ENCODE assay signal across 14 cellular contexts in genomic region chr1:30995990-30996612, GRCh38.
"Had no signal": no experiment of that assay in that cellular context is flagged by ENCODE, and none has a peak within 500 bp of the region (broad histone marks: within the 10 kb centered on the region; RNA-seq: fewer than 3 reads in every experiment).

No MANE protein-coding gene starts in this region.

- H3K36me3 ChIP-seq: ovary had no signal

- H3K9me3 Mint-ChIP-seq: activated CD4-positive, alpha-beta T cell treated with anti-CD3 and anti-CD28 coated beads, Interleukin-2, amount 10 ng/mL, durations not matched to agents 7 days and 5 days; activated naive CD8-positive, alpha-beta T cell treated with anti-CD3 and anti-CD28 coated beads for 36 hours; memory B cell; T-helper 1 cell treated with Interleukin-12 subunit alpha and Interleukin-12 subunit beta and Interleukin-4 antibody, amounts not matched to agents 30 μg/mL and 1 μg/mL, for 36 hours; type B pancreatic cell had no signal

- H3K27me3 ChIP-seq: brain microvascular endothelial cell, esophagus squamous epithelium, ovary had no signal

- H3K4me3 ChIP-seq: esophagus squamous epithelium, ovary had no signal

- H3K27ac ChIP-seq: brain microvascular endothelial cell, esophagus squamous epithelium, ovary had no signal

- H3K27ac Mint-ChIP-seq: activated CD4-positive, alpha-beta T cell treated with anti-CD3 and anti-CD28 coated beads, Interleukin-2, amount 10 ng/mL, durations not matched to agents 7 days and 5 days; activated naive CD8-positive, alpha-beta T cell treated with anti-CD3 and anti-CD28 coated beads for 36 hours; T-helper 1 cell treated with Interleukin-12 subunit alpha and Interleukin-12 subunit beta and Interleukin-4 antibody, amounts not matched to agents 30 μg/mL and 1 μg/mL, for 36 hours had no signal

- DNase-seq: activated CD4-positive, alpha-beta T cell treated with anti-CD3 and anti-CD28 coated beads, Interleukin-2, amount 10 ng/mL, durations not matched to agents 7 days and 5 days; activated CD4-positive, CD25-positive, alpha-beta regulatory T cell; activated CD8-positive, alpha-beta memory T cell treated with anti-CD3 and anti-CD28 coated beads for 24 hours; activated naive CD8-positive, alpha-beta T cell treated with anti-CD3 and anti-CD28 coated beads for 36 hours; brain microvascular endothelial cell; esophagus squamous epithelium; foreskin fibroblast; head of caudate nucleus; ovary; stimulated activated naive CD4-positive, alpha-beta T cell; substantia nigra had no signal

- H3K4me3 Mint-ChIP-seq: activated CD4-positive, alpha-beta T cell treated with anti-CD3 and anti-CD28 coated beads, Interleukin-2, amount 10 ng/mL, durations not matched to agents 7 days and 5 days; activated naive CD8-positive, alpha-beta T cell treated with anti-CD3 and anti-CD28 coated beads for 36 hours; memory B cell; T-helper 1 cell treated with Interleukin-12 subunit alpha and Interleukin-12 subunit beta and Interleukin-4 antibody, amounts not matched to agents 30 μg/mL and 1 μg/mL, for 36 hours; type B pancreatic cell had no signal

- H3K27me3 Mint-ChIP-seq: activated CD4-positive, alpha-beta T cell treated with anti-CD3 and anti-CD28 coated beads, Interleukin-2, amount 10 ng/mL, durations not matched to agents 7 days and 5 days; activated naive CD8-positive, alpha-beta T cell treated with anti-CD3 and anti-CD28 coated beads for 36 hours; memory B cell; type B pancreatic cell had no signal

- H3K9me3 ChIP-seq: esophagus squamous epithelium, ovary had no signal
